Comparison of ENCODE assay signal across 9 cellular contexts in the genomic region with DNA sequence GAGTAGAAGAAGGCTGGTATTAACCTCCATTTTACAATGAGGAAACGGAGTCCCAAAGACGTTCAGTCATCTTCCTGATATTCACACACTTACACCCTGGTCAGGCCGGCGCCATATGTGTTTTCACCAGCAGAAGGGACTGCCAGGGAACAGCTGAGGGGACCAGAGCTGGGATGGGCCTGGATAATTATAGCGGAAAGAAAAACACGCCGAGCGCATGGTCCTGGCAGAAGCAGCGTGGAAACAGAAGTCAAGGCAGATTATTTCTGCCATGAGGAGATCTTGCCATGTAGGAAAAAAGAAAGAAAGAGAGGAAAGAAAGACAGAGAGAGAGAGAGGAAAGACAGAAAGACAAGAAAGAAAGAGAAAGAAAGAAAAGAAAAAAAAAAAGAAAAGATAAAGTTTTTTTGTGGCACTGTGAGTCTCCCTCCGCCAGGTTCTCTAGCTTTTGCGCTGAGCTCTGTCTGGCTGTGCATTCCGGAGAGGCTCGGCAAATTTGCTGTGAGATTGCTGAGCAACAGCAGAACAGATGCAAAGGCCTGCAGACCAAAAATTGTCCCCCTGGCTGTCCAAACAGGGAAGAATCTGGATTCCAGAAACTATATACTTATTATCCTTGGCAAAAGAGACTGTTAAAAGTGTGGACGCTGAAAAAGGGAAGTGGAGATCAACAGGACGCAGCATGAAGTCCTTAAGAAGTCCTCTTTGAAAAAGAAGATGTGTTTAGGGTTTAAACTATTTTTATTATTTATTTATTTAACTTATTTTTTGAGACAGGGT. TPM values are rescaled to one million over a fixed set of nuclear protein-coding genes. Genes with fewer than 3 reads are reported as not detected.
DNase-seq lines count a peak whose midpoint lies in the region; ATAC-seq and TF ChIP-seq lines count a peak whose summit lies in the region.
"Had no signal": no experiment of that assay in that cellular context is flagged by ENCODE, and none has a peak within 500 bp of the region (broad histone marks: within the 10 kb centered on the region; RNA-seq: fewer than 3 reads in every experiment).

No MANE protein-coding gene starts in this region.

- peak overlapping the region; percentile 95 for H3K27ac ChIP-seq in CD8-positive, alpha-beta memory T cell (ENCODE audit: low read depth, low read length)
- H3K27ac ChIP-seq in lung (ENCODE audit: low read depth in 1 of 2, low read length in 1 of 2): peak overlapping the region; percentile 66 to 99
- H3K27ac ChIP-seq in uterus: peak overlapping the region; percentile 63 to 86

- H3K36me3 ChIP-seq in CD8-positive, alpha-beta memory T cell (ENCODE audit: insufficient read depth, low read length): peaks cover 19% of the 10 kb centered on the region
- H3K36me3 ChIP-seq in adipocyte (ENCODE audit: control insufficient read depth, insufficient read depth, low read length, severe bottlenecking): peaks cover 9% of the 10 kb centered on the region
- H3K36me3 ChIP-seq in lung (ENCODE audit: control insufficient read depth in 2 of 2, insufficient read depth in 2 of 2, low read length in 2 of 2): no peaks in the 10 kb centered on the region
- H3K36me3 ChIP-seq in uterus: no peaks in the 10 kb centered on the region

- H3K4me3 Mint-ChIP-seq in CD8-positive, alpha-beta memory T cell: peak overlapping the region; percentile 98 to 100 (median 99)

- H3K9me3 ChIP-seq in CD8-positive, alpha-beta memory T cell (ENCODE audit: low read length): no peaks in the 10 kb centered on the region
- H3K9me3 ChIP-seq in adipocyte (ENCODE audit: control insufficient read depth, low read length): no peaks in the 10 kb centered on the region
- no peaks in the 10 kb centered on the region for H3K9me3 ChIP-seq in lung (ENCODE audit: control insufficient read depth in 2 of 2, insufficient read depth in 1 of 2, low read length in 1 of 2)
- no peaks in the 10 kb centered on the region for H3K9me3 ChIP-seq in uterus

- TF ChIP-seq CTCF in lung (IDR thresholded peaks at IDR 0.05; ENCODE audit: control extremely low read depth, extremely low read depth) (no peak), uterus (IDR thresholded peaks at IDR 0.05) (no peak)

- peak in 1 of 5 donors; percentile 50 for DNase-seq in CD8-positive, alpha-beta memory T cell
- DNase-seq in NAMALWA (ENCODE audit: low spot score) (peak; percentile 58), adipocyte (ENCODE audit: low read depth) (no peak), lung (ENCODE audit: low spot score) (no peak), uterus (no peak), GM03348 (ENCODE audit: low spot score) (no peak), AG20443 (ENCODE audit: low spot score) (no peak)

- no peaks in the 10 kb centered on the region for H3K27me3 ChIP-seq in CD8-positive, alpha-beta memory T cell (ENCODE audit: insufficient read depth, low read length, poor library complexity, severe bottlenecking)
- no peaks in the 10 kb centered on the region for H3K27me3 ChIP-seq in adipocyte (replicated peaks; ENCODE audit: control insufficient read depth, insufficient read depth, low read length)
- no peaks in the 10 kb centered on the region for H3K27me3 ChIP-seq in lung (ENCODE audit: control insufficient read depth, insufficient read depth)
- H3K27me3 ChIP-seq in uterus: no peaks in the 10 kb centered on the region

- TF ChIP-seq POLR2A in uterus (IDR thresholded peaks at IDR 0.05): no peak

- H3K4me1 Mint-ChIP-seq in CD8-positive, alpha-beta memory T cell: peaks cover 30 to 42% (median 33%) of the 10 kb centered on the region in 3 donors

- peak overlapping the region; percentile 94 to 100 (median 100) for H3K27ac Mint-ChIP-seq in CD8-positive, alpha-beta memory T cell

- WGBS in lung, 2 donors: 58 to 59% methylated on average over 15 of the region's 15 CpGs

- H3K4me1 ChIP-seq in CD8-positive, alpha-beta memory T cell (ENCODE audit: insufficient read depth, low read length): peaks cover 31% of the 10 kb centered on the region
- H3K4me1 ChIP-seq in adipocyte (ENCODE audit: control insufficient read depth, insufficient read depth, low read length) (peaks cover 13% of the 10 kb centered on the region), lung (ENCODE audit: control insufficient read depth in 2 of 2, insufficient read depth in 2 of 2, low read length in 2 of 2) (peaks cover 0 to 3% of the 10 kb centered on the region in 2 donors), uterus (peaks cover 0 to 6% of the 10 kb centered on the region in 2 donors)

- H3K9ac ChIP-seq in adipocyte (ENCODE audit: low read length): peak overlapping the region; percentile 75

- peaks cover 0 to 4% (median 0%) of the 10 kb centered on the region in 5 donors for H3K9me3 Mint-ChIP-seq in CD8-positive, alpha-beta memory T cell

- CTCF ChIA-PET in CD8-positive, alpha-beta memory T cell (lab: Charles Lee): interaction anchor here (1.0 to 5.6 kb wide), 4 partner anchors 10 to 21 kb away, joined by 3 to 40 read pairs (median 6); no protein-coding TSS in a partner anchor

- H3K27me3 Mint-ChIP-seq in CD8-positive, alpha-beta memory T cell: peaks cover 0 to 3% of the 10 kb centered on the region in 2 donors

- H3K36me3 Mint-ChIP-seq in CD8-positive, alpha-beta memory T cell: peaks cover 17 to 41% (median 19%) of the 10 kb centered on the region in 3 donors

- POLR2A ChIA-PET in CD8-positive, alpha-beta memory T cell (lab: Charles Lee): interaction anchor here (0.5 to 6.8 kb wide), 4 partner anchors 11 to 256 kb away, joined by 3 to 150 read pairs (median 7); no protein-coding TSS in a partner anchor

- H3K4me3 ChIP-seq in CD8-positive, alpha-beta memory T cell (ENCODE audit: low read length): peak overlapping the region; percentile 97
- H3K4me3 ChIP-seq in adipocyte (ENCODE audit: low read length) (peak overlapping the region; percentile 83), lung (no peak overlapping the region), uterus (peak overlapping the region; percentile 47 to 59)

- intact Hi-C loops in uterus (cut with DNase I; ENCODE audit: low total_unique reads): no loop called here

- ATAC-seq in lung (ENCODE audit: insufficient read depth, low FRiP score) (no peak), HG03439 (IDR thresholded peaks at IDR 0.05; ENCODE audit: unreplicated experiment) (no peak)

RNA-seq across cellular contexts. Expression of a gene that starts 1.3 kb away (rescaled TPM):
- 100 to 1,000 TPM; 279 to 295 TPM for total RNA-seq in CD8-positive, alpha-beta memory T cell
- 962 TPM for polyA plus RNA-seq in CD8-positive, alpha-beta memory T cell
- total RNA-seq in lung (100 to 1,000 TPM in 1 of 2 donors, 10 to 100 TPM in 1; 74.1 to 207 TPM), uterus (10 to 100 TPM in 3 of 4 donors, not detected in 1; 10.8 to 64.7 (median 33.7) TPM)
- polyA plus RNA-seq in lung: 100 to 1,000 TPM in 1 of 2 donors, 10 to 100 TPM in 1; 44.7 to 203 TPM

RNA-seq across cellular contexts. Expression of a gene that starts 24.9 kb away (rescaled TPM):
- total RNA-seq in CD8-positive, alpha-beta memory T cell: 1 to 10 TPM; 2.8 to 2.9 TPM
- 0.36 TPM for polyA plus RNA-seq in CD8-positive, alpha-beta memory T cell
- 1 to 10 TPM; 1.7 to 2.8 TPM for total RNA-seq in lung
- polyA plus RNA-seq in lung: 1 to 10 TPM; 1.0 to 1.9 TPM
- total RNA-seq in uterus: 1 to 10 TPM in 2 of 4 donors, under 1 TPM in 1, not detected in 1; 0.21 to 4.1 (median 1.5) TPM

RNA-seq across cellular contexts. Expression of a gene that starts 33.1 kb away (rescaled TPM):
- under 1 TPM; 0.31 to 0.44 TPM for total RNA-seq in CD8-positive, alpha-beta memory T cell
- polyA plus RNA-seq in CD8-positive, alpha-beta memory T cell: not detected
- 10 to 100 TPM in 1 of 2 donors, 1 to 10 TPM in 1; 6.1 to 11.9 TPM for total RNA-seq in lung
- polyA plus RNA-seq in lung: 1 to 10 TPM; 5.4 to 6.7 TPM
- 1 to 10 TPM in 3 of 4 donors, not detected in 1; 1.9 to 9.1 (median 4.6) TPM for total RNA-seq in uterus
- total RNA-seq: lung microvascular endothelial cell had no signal
